In the genomic region with DNA sequence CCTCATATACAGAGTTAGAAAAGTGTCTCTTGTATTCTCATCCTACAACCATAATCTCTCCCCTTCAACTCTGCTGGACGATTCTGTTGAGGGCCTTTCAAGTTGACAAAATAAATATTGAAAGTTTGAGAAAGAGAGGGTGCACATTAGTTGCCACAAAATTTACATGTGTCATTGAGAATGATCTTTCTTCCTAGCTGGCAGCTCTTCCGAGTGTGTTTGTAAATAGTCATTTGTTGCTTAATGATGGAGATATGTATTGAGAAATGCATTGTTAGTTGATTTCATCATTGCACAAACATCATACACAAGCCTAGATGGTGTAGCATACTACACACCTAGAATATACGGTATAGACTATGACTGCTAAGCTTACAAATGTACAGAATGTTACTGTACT, we compare ENCODE assay signal across 17 cellular contexts.
DNase-seq lines count a peak whose midpoint lies in the region; ATAC-seq, FAIRE-seq and TF ChIP-seq lines count a peak whose summit lies in the region.
"Had no signal": no experiment of that assay in that cellular context is flagged by ENCODE, and none has a peak within 500 bp of the region (broad histone marks: within the 10 kb centered on the region; RNA-seq: fewer than 3 reads in every experiment).

No MANE protein-coding gene starts in this region.

- intact Hi-C loops in MCF 10A (cut with micrococcal nuclease) = no loop called here
- intact Hi-C loops in mammary epithelial cell (cut with micrococcal nuclease) = no loop called here

- H3K27me3 Mint-ChIP-seq in MCF 10A (ENCODE audit: insufficient read depth, unreplicated experiment) = peaks cover 66% of the 10 kb centered on the region
- no peaks in the 10 kb centered on the region for H3K27me3 Mint-ChIP-seq in effector memory CD8-positive, alpha-beta T cell
- H3K27me3 Mint-ChIP-seq: CD4-positive, alpha-beta T cell; stimulated activated naive B cell treated with anti-CD40 and anti-IgM and Interleukin-4, amounts not matched to agents 10 μg/mL and 1 μg/mL and 100 μg/mL, for 72 hours had no signal

- in situ Hi-C loops in mammary epithelial cell (cut with MboI; ENCODE audit: low sequenced_read_pairs in 2 of 2) = no loop called here

- TF ChIP-seq POLR2A in H54 (IDR thresholded peaks at IDR 0.05; ENCODE audit: low read depth, low read length) = no peak

- no peak overlapping the region for H3K4me3 Mint-ChIP-seq in MCF 10A (ENCODE audit: unreplicated experiment)
- H3K4me3 Mint-ChIP-seq in effector memory CD8-positive, alpha-beta T cell = no peak overlapping the region
- H3K4me3 Mint-ChIP-seq: CD4-positive, alpha-beta T cell; stimulated activated naive B cell treated with anti-CD40 and anti-IgM and Interleukin-4, amounts not matched to agents 10 μg/mL and 1 μg/mL and 100 μg/mL, for 72 hours; T-helper 1 cell treated with Interleukin-12 subunit alpha and Interleukin-12 subunit beta and Interleukin-4 antibody, amounts not matched to agents 30 μg/mL and 1 μg/mL, for 36 hours had no signal

- H3K36me3 ChIP-seq in mammary epithelial cell (ENCODE audit: insufficient read depth, low read length) (no peaks in the 10 kb centered on the region), right atrium auricular region (no peaks in the 10 kb centered on the region)

- H3K9me3 ChIP-seq in mammary epithelial cell (replicated peaks; ENCODE audit: insufficient read depth, low read length) (no peaks in the 10 kb centered on the region), right atrium auricular region (no peaks in the 10 kb centered on the region)

- H3K4me3 ChIP-seq in mammary epithelial cell (replicated peaks in 1 of 3; ENCODE audit: insufficient read depth in 1 of 3, low read depth in 2 of 3, low read length in 3 of 3) (no peak overlapping the region), right atrium auricular region (no peak overlapping the region)

- BruUV-seq in MCF 10A (replicated peaks; lab: Mats Ljungman, UMichigan) (no TSS peak), mammary epithelial cell (replicated peaks; lab: Mats Ljungman, UMichigan) (no TSS peak)

- TF ChIP-seq CTCF in MCF 10A (IDR thresholded peaks at IDR 0.05; ENCODE audit: unreplicated experiment) (no peak), mammary epithelial cell (conservative IDR thresholded peaks at IDR 0.05 in 1 of 2, IDR thresholded peaks at IDR 0.05 in 1 of 2; ENCODE audit: extremely low read depth in 1 of 2, insufficient read depth in 1 of 2, low read depth in 1 of 2, low read length in 2 of 2) (no peak), right atrium auricular region (IDR thresholded peaks at IDR 0.05) (no peak)

- H3K27me3 ChIP-seq in mammary epithelial cell (ENCODE audit: insufficient read depth, low read length) (peaks cover 8% of the 10 kb centered on the region), right atrium auricular region (no peaks in the 10 kb centered on the region)

- H4K20me1 ChIP-seq in mammary epithelial cell (ENCODE audit: insufficient read depth, low read length) = no peaks in the 10 kb centered on the region

- H3K79me2 ChIP-seq in mammary epithelial cell (ENCODE audit: insufficient read depth, low read length) = no peaks in the 10 kb centered on the region

- POLR2A ChIA-PET in MCF 10A (lab: Yijun Ruan, JAX) = no interaction called here

- no peak overlapping the region for H3K9ac ChIP-seq in mammary epithelial cell (ENCODE audit: insufficient read depth, low read length)

- no peak overlapping the region for H3K27ac Mint-ChIP-seq in MCF 10A (ENCODE audit: low read depth, unreplicated experiment)
- H3K27ac Mint-ChIP-seq in effector memory CD8-positive, alpha-beta T cell = no peak overlapping the region
- H3K27ac Mint-ChIP-seq: CD4-positive, alpha-beta T cell; stimulated activated naive B cell treated with anti-CD40 and anti-IgM and Interleukin-4, amounts not matched to agents 10 μg/mL and 1 μg/mL and 100 μg/mL, for 72 hours; T-helper 1 cell treated with Interleukin-12 subunit alpha and Interleukin-12 subunit beta and Interleukin-4 antibody, amounts not matched to agents 30 μg/mL and 1 μg/mL, for 36 hours had no signal

- WGBS in mammary epithelial cell (ENCODE audit: low coverage, missing lambda C conversion rate) = 70% methylated on average over 3 of the region's 3 CpGs

- DNase-seq in MCF 10A (ENCODE audit: unreplicated experiment) = peak; percentile 44
- no peak for DNase-seq in mammary epithelial cell
- DNase-seq in right atrium auricular region (ENCODE audit: low spot score) = no peak
- DNase-seq in activated naive CD4-positive, alpha-beta T cell treated with anti-CD3 and anti-CD28 coated beads, Interleukin-2, amount 50 U/mL, for 16 hours = no peak
- no peak for DNase-seq in H54 (ENCODE audit: insufficient read length, low spot score)
- no peak for DNase-seq in effector memory CD8-positive, alpha-beta T cell
- DNase-seq: activated T-cell treated with anti-CD3 and anti-CD28 coated beads for 4 hours; caudate nucleus; CD4-positive, alpha-beta T cell; DND-41; NCI-H2029 treated with DMSO at 0.1 percent for 48 hours; stimulated activated naive B cell treated with anti-CD40 and anti-IgM and Interleukin-4, amounts not matched to agents 10 μg/mL and 1 μg/mL and 100 μg/mL, for 72 hours had no signal

- H3K27ac ChIP-seq in mammary epithelial cell (ENCODE audit: insufficient read depth, low read depth, low read length) (no peak overlapping the region), right atrium auricular region (no peak overlapping the region)

- ATAC-seq in HG02642 (IDR thresholded peaks at IDR 0.05; ENCODE audit: poor library complexity, unreplicated experiment) = peak; percentile 72
- peak; percentile 67 for ATAC-seq in HG03520 (IDR thresholded peaks at IDR 0.05; ENCODE audit: unreplicated experiment)
- ATAC-seq in effector memory CD8-positive, alpha-beta T cell (replicated peaks) = no peak
- ATAC-seq: stimulated activated naive B cell treated with anti-CD40 and anti-IgM and Interleukin-4, amounts not matched to agents 10 μg/mL and 1 μg/mL and 100 μg/mL, for 72 hours had no signal

- dilution Hi-C loops in mammary epithelial cell (cut with HindIII; ENCODE audit: low sequenced_read_pairs) = no loop called here

- peaks cover 2% of the 10 kb centered on the region for H3K9me3 Mint-ChIP-seq in MCF 10A (ENCODE audit: unreplicated experiment)
- H3K9me3 Mint-ChIP-seq in effector memory CD8-positive, alpha-beta T cell = no peaks in the 10 kb centered on the region
- H3K9me3 Mint-ChIP-seq: CD4-positive, alpha-beta T cell; stimulated activated naive B cell treated with anti-CD40 and anti-IgM and Interleukin-4, amounts not matched to agents 10 μg/mL and 1 μg/mL and 100 μg/mL, for 72 hours; T-helper 1 cell treated with Interleukin-12 subunit alpha and Interleukin-12 subunit beta and Interleukin-4 antibody, amounts not matched to agents 30 μg/mL and 1 μg/mL, for 36 hours had no signal

- CTCF ChIA-PET in MCF 10A (lab: Yijun Ruan, JAX) (no interaction called here), mammary epithelial cell (lab: Charles Lee; ENCODE audit: low non-redundant PET) (no interaction called here)

- no peak overlapping the region for H2AFZ ChIP-seq in mammary epithelial cell (ENCODE audit: low read depth, low read length)

- H3K4me2 ChIP-seq in mammary epithelial cell (ENCODE audit: insufficient read depth, low read depth, low read length) = no peak overlapping the region

- no peak for FAIRE-seq in H54 (lab: Jason Lieb, UNC)
- FAIRE-seq: A204.1, islet of Langerhans had no signal

- H3K36me3 Mint-ChIP-seq in MCF 10A (ENCODE audit: insufficient read depth, unreplicated experiment) = no peaks in the 10 kb centered on the region
- no peaks in the 10 kb centered on the region for H3K36me3 Mint-ChIP-seq in effector memory CD8-positive, alpha-beta T cell (ENCODE audit: insufficient read depth)
- H3K36me3 Mint-ChIP-seq: stimulated activated naive B cell treated with anti-CD40 and anti-IgM and Interleukin-4, amounts not matched to agents 10 μg/mL and 1 μg/mL and 100 μg/mL, for 72 hours had no signal

- H3K4me1 ChIP-seq in mammary epithelial cell (ENCODE audit: insufficient read depth, low read length) (no peaks in the 10 kb centered on the region), right atrium auricular region (no peaks in the 10 kb centered on the region)

- H3K4me1 Mint-ChIP-seq in MCF 10A (ENCODE audit: insufficient read depth, unreplicated experiment) = no peaks in the 10 kb centered on the region
- H3K4me1 Mint-ChIP-seq in effector memory CD8-positive, alpha-beta T cell (ENCODE audit: low read depth in 2 of 2) = no peaks in the 10 kb centered on the region
